22 cellular contexts compared by ENCODE assay signal in the genomic region with DNA sequence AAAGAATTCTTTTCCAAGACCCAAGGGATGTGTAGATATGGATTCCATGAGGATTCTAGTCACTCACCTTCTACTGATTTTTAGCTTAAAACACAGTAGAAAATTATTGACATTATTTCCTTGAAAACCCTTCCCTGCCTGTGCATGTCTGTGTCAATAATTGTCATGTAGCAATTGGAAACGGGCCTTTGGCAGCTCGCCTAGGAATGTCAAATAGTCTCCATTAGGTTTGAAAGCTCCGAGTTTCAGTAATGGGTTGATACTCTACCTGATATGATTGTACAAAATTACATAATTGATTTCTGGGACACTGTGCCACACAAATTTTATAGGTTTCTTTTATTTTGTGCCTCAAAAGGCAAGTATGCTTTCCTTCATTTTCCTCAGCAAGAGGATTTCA.
A peak's percentile ranks its signal among the peaks of the same experiment; 100 is the strongest.
DNase-seq lines count a peak whose midpoint lies in the region; ATAC-seq, FAIRE-seq and TF ChIP-seq lines count a peak whose summit lies in the region.
"Had no signal": no experiment of that assay in that cellular context is flagged by ENCODE, and none has a peak within 500 bp of the region (broad histone marks: within the 10 kb centered on the region; RNA-seq: fewer than 3 reads in every experiment).

No MANE protein-coding gene starts in this region.

- POLR2A ChIA-PET in HepG2 (lab: Yijun Ruan, JAX), result no interaction called here
- POLR2A ChIA-PET in CD4-positive, alpha-beta memory T cell (lab: Charles Lee; ENCODE audit: partially characterized antibody), result no interaction called here

- no peak overlapping the region for H3K4me2 ChIP-seq in HepG2 (ENCODE audit: low read depth, low read length)

- no peaks in the 10 kb centered on the region for H3K27me3 Mint-ChIP-seq in CD4-positive, alpha-beta memory T cell
- H3K27me3 Mint-ChIP-seq: activated CD4-positive, alpha-beta memory T cell treated with anti-CD3 and anti-CD28 coated beads for 36 hours; activated naive CD4-positive, alpha-beta T cell treated with anti-CD3 and anti-CD28 coated beads, Interleukin-2, amount 50 U/mL, for 24 hours; brain had no signal

- H2AFZ ChIP-seq in HepG2 (ENCODE audit: low read length), result no peak overlapping the region

- BruUV-seq in HepG2 (replicated peaks; lab: Mats Ljungman, UMichigan), result no TSS peak

- no peak overlapping the region for H3K27ac ChIP-seq in HepG2 (ENCODE audit: extremely low read length, insufficient read depth, low read length)
- no peak overlapping the region for H3K27ac ChIP-seq in CD4-positive, alpha-beta memory T cell (ENCODE audit: low read depth, low read length)
- H3K27ac ChIP-seq: Peyer's patch had no signal

- H3K27me3 ChIP-seq in HepG2 (ENCODE audit: control insufficient read depth in 1 of 2, insufficient read depth in 2 of 2, low read length in 2 of 2), result no peaks in the 10 kb centered on the region
- no peaks in the 10 kb centered on the region for H3K27me3 ChIP-seq in CD4-positive, alpha-beta memory T cell (ENCODE audit: insufficient read depth, low read length)
- H3K27me3 ChIP-seq: Peyer's patch had no signal

- CTCF ChIA-PET in HepG2 (lab: Yijun Ruan, JAX; ENCODE audit: low intra/inter-chr PET ratio, low total read pairs), result no interaction called here
- CTCF ChIA-PET in CD4-positive, alpha-beta memory T cell (lab: Charles Lee; ENCODE audit: partially characterized antibody), result interaction anchor here (1.1 kb wide), 1 partner anchor 10 kb away, joined by 3 read pairs; no protein-coding TSS in a partner anchor

- peaks cover 0 to 6% (median 3%) of the 10 kb centered on the region in 8 donors for H3K9me3 Mint-ChIP-seq in CD4-positive, alpha-beta memory T cell
- H3K9me3 Mint-ChIP-seq: activated CD4-positive, alpha-beta memory T cell treated with anti-CD3 and anti-CD28 coated beads for 36 hours; activated T-cell treated with anti-CD3 and anti-CD28 coated beads, Interleukin-2, amount 50 U/mL, for 4 hours; nephron had no signal

- no peak for TF ChIP-seq CTCF in HepG2 (CRISPR knock-in tag; IDR thresholded peaks at IDR 0.05)

- no peaks in the 10 kb centered on the region for H3K4me1 ChIP-seq in HepG2 (ENCODE audit: insufficient read depth, low read length)
- H3K4me1 ChIP-seq in CD4-positive, alpha-beta memory T cell (ENCODE audit: insufficient read depth, low read length), result no peaks in the 10 kb centered on the region
- H3K4me1 ChIP-seq: Peyer's patch had no signal

- no peak for TF ChIP-seq RAD21 in HepG2 (CRISPR knock-in tag; IDR thresholded peaks at IDR 0.05)

- 3% methylated on average over 3 of the region's 3 CpGs for WGBS in HepG2 (ENCODE audit: low lambda C conversion rate)

- no peaks in the 10 kb centered on the region for H4K20me1 ChIP-seq in HepG2 (ENCODE audit: insufficient read depth, low read length)

- H3K4me1 Mint-ChIP-seq in CD4-positive, alpha-beta memory T cell, result no peaks in the 10 kb centered on the region
- H3K4me1 Mint-ChIP-seq: brain, immature natural killer cell, memory B cell, nephron had no signal

- no peak overlapping the region for H3K9ac ChIP-seq in HepG2 (ENCODE audit: insufficient read depth, low read depth, low read length)

- H3K36me3 Mint-ChIP-seq in CD4-positive, alpha-beta memory T cell, result peaks cover 0 to 33% of the 10 kb centered on the region in 2 donors
- H3K36me3 Mint-ChIP-seq: brain, immature natural killer cell had no signal

- no peak overlapping the region for H3K4me3 ChIP-seq in HepG2 (replicated peaks in 1 of 3; ENCODE audit: insufficient read depth in 1 of 3, low read depth in 2 of 3, low read length in 3 of 3)
- no peak overlapping the region for H3K4me3 ChIP-seq in CD4-positive, alpha-beta memory T cell (ENCODE audit: low read length in 2 of 2)
- H3K4me3 ChIP-seq: Peyer's patch had no signal

- intact Hi-C loops in HepG2 (cut with micrococcal nuclease; ENCODE audit: unreplicated experiment), result no loop called here
- intact Hi-C loops in CD4-positive, alpha-beta memory T cell (cut with micrococcal nuclease), result no loop called here

- H3K4me3 Mint-ChIP-seq in CD4-positive, alpha-beta memory T cell, result no peak overlapping the region
- H3K4me3 Mint-ChIP-seq: activated CD4-positive, alpha-beta memory T cell treated with anti-CD3 and anti-CD28 coated beads for 36 hours; activated naive CD4-positive, alpha-beta T cell treated with anti-CD3 and anti-CD28 coated beads, Interleukin-2, amount 50 U/mL, for 24 hours; activated T-cell treated with anti-CD3 and anti-CD28 coated beads, Interleukin-2, amount 50 U/mL, for 4 hours; brain; immature natural killer cell; memory B cell; nephron had no signal

- ATAC-seq in HepG2, result no peak
- no peak for ATAC-seq in HG02623 (IDR thresholded peaks at IDR 0.05; ENCODE audit: unreplicated experiment)
- ATAC-seq: activated T-cell treated with anti-CD3 and anti-CD28 coated beads, Interleukin-2, amount 50 U/mL, for 4 hours had no signal

- no peak for TF ChIP-seq EP300 in HepG2 (IDR thresholded peaks at IDR 0.05; ENCODE audit: low read depth in 2 of 2, low read length in 2 of 2)
- TF ChIP-seq EP300 in HepG2 (CRISPR knock-in tag; IDR thresholded peaks at IDR 0.05; ENCODE audit: borderline replicate concordance), result no peak

- no peaks in the 10 kb centered on the region for H3K79me2 ChIP-seq in HepG2 (ENCODE audit: insufficient read depth, low read length)

- no peak overlapping the region for H3K27ac Mint-ChIP-seq in CD4-positive, alpha-beta memory T cell
- H3K27ac Mint-ChIP-seq: activated CD4-positive, alpha-beta memory T cell treated with anti-CD3 and anti-CD28 coated beads for 36 hours; activated naive CD4-positive, alpha-beta T cell treated with anti-CD3 and anti-CD28 coated beads, Interleukin-2, amount 50 U/mL, for 24 hours; brain; immature natural killer cell; memory B cell; nephron had no signal

- in situ Hi-C loops in HepG2 (cut with HindIII; ENCODE audit: extremely low pct_ligation_motif_present, low pct_unique_long_range_greater_than_20kb), result no loop called here

- H3K9me3 ChIP-seq in HepG2 (ENCODE audit: low read length), result no peaks in the 10 kb centered on the region
- H3K9me3 ChIP-seq in CD4-positive, alpha-beta memory T cell (ENCODE audit: control insufficient read depth in 1 of 2, low read length in 2 of 2), result no peaks in the 10 kb centered on the region
- H3K9me3 ChIP-seq: Peyer's patch had no signal

- H3K36me3 ChIP-seq in HepG2 (replicated peaks in 1 of 2; ENCODE audit: control insufficient read depth in 1 of 2, insufficient read depth in 2 of 2, low read length in 2 of 2), result no peaks in the 10 kb centered on the region
- H3K36me3 ChIP-seq in CD4-positive, alpha-beta memory T cell (ENCODE audit: insufficient read depth, low read length), result no peaks in the 10 kb centered on the region
- H3K36me3 ChIP-seq: Peyer's patch had no signal

- TF ChIP-seq POLR2A in HepG2 (IDR thresholded peaks at IDR 0.05; ENCODE audit: insufficient read depth in 1 of 2, low read depth in 2 of 2, low read length in 2 of 2), result no peak

- DNase-seq in DMS153 treated with DMSO at 0.1 percent for 48 hours (lab: John Stamatoyannopoulos, UW; ENCODE audit: unreplicated experiment) (peak; percentile 24), NCI-H146 treated with DMSO at 0.1 percent for 48 hours (lab: John Stamatoyannopoulos, UW; ENCODE audit: unreplicated experiment) (peak; percentile 84), NCI-H69 (lab: John Stamatoyannopoulos, UW) (peak; percentile 90), HepG2 (ENCODE audit: low spot score) (no peak), D341Med (ENCODE audit: low spot score) (no peak), amygdala (lab: John Stamatoyannopoulos, UW) (no peak)
- DNase-seq in CD4-positive, alpha-beta memory T cell, result no peak
- DNase-seq: activated CD4-positive, alpha-beta memory T cell treated with anti-CD3 and anti-CD28 coated beads for 36 hours; activated T-cell treated with anti-CD3 and anti-CD28 coated beads, Interleukin-2, amount 50 U/mL, for 4 hours; dermis blood vessel endothelial cell; erythroblast; HCEC 1CT; immature natural killer cell; Peyer's patch; retina; stimulated activated CD4-positive, alpha-beta T cell treated with anti-CD3 and anti-CD28 coated beads, Interleukin-15, amount 100 ng/mL, for 24 hours had no signal

- FAIRE-seq in HepG2 (lab: Jason Lieb, UNC), result no peak
- FAIRE-seq: D721Med had no signal

TF ChIP-seq in HepG2, 621 proteins besides CTCF, POLR2A, EP300 and RAD21:
- TF ChIP-seq BCL6 (CRISPR knock-in tag; IDR thresholded peaks at IDR 0.05), result peak; percentile 63
- TF ChIP-seq U2AF1 (optimal IDR thresholded peaks at IDR 0.05; ENCODE audit: low read depth, low read length), result no peak

Comparison
In these comparisons a context has a peak if more than half of its experiments do, and no peak if none do; other contexts are left out.
1. DNase-seq: peak in DMS153 treated with DMSO at 0.1 percent for 48 hours (single experiment), NCI-H146 treated with DMSO at 0.1 percent for 48 hours (single experiment) and NCI-H69 (single experiment); none in HepG2 (single experiment), D341Med (single experiment), CD4-positive, alpha-beta memory T cell (0 of 5) and amygdala (0 of 56).